Comparison of ENCODE assay signal across 8 cellular contexts in genomic region chr3:98039322-98040024, GRCh38. TPM values are rescaled to one million over a fixed set of nuclear protein-coding genes. Genes with fewer than 3 reads are reported as not detected.
DNase-seq lines count a peak whose midpoint lies in the region; ATAC-seq, FAIRE-seq and TF ChIP-seq lines count a peak whose summit lies in the region.

No MANE protein-coding gene starts in this region.

- intact Hi-C loops in mucosa of descending colon (cut with DNase I, micrococcal nuclease): loop anchor here in 1 of 2 donors (5.0 kb wide), 1 partner anchor 293 kb away; no protein-coding TSS in a partner anchor

- peak; percentile 97 for ATAC-seq in GM21423 (IDR thresholded peaks at IDR 0.05; ENCODE audit: unreplicated experiment)
- ATAC-seq in activated CD8-positive, alpha-beta memory T cell treated with anti-CD3 and anti-CD28 coated beads, Interleukin-2, amount 10 ng/mL, durations not matched to agents 7 days and 5 days: peak; percentile 97
- peak; percentile 99 for ATAC-seq in mucosa of descending colon

- no peaks in the 10 kb centered on the region for H3K4me1 ChIP-seq in mucosa of descending colon (ENCODE audit: low read depth)

- DNase-seq in D721Med (ENCODE audit: insufficient read length, low spot score) (no peak), HTR-8/SVneo (ENCODE audit: insufficient read length, low spot score) (peak; percentile 45), NOMO-1 treated with DMSO at 0.1 percent for 48 hours (lab: John Stamatoyannopoulos, UW; ENCODE audit: unreplicated experiment) (peak; percentile 89), endothelial cell (ENCODE audit: low spot score) (peak; percentile 72), mucosa of descending colon (peak in 1 of 3 donors; percentile 76)
- DNase-seq in activated CD8-positive, alpha-beta memory T cell treated with anti-CD3 and anti-CD28 coated beads, Interleukin-2, amount 10 ng/mL, durations not matched to agents 7 days and 5 days: peak; percentile 88
- peak; percentile 7 to 30 for DNase-seq in stimulated activated CD8-positive, alpha-beta memory T cell treated with anti-CD3 and anti-CD28 coated beads, Interleukin-4, amount 100 ng/mL, for 4 hours (ENCODE audit: low read depth in 2 of 2, low spot score in 1 of 2)

- H3K9me3 ChIP-seq in mucosa of descending colon: no peaks in the 10 kb centered on the region

- peak overlapping the region; percentile 84 for H3K4me3 Mint-ChIP-seq in activated CD8-positive, alpha-beta memory T cell treated with anti-CD3 and anti-CD28 coated beads, Interleukin-2, amount 10 ng/mL, durations not matched to agents 7 days and 5 days
- peak overlapping the region; percentile 93 for H3K4me3 Mint-ChIP-seq in endothelial cell (ENCODE audit: unreplicated experiment)

- peaks cover 9% of the 10 kb centered on the region for H3K9me3 Mint-ChIP-seq in activated CD8-positive, alpha-beta memory T cell treated with anti-CD3 and anti-CD28 coated beads, Interleukin-2, amount 10 ng/mL, durations not matched to agents 7 days and 5 days (ENCODE audit: low read depth)
- H3K9me3 Mint-ChIP-seq in endothelial cell (ENCODE audit: unreplicated experiment): no peaks in the 10 kb centered on the region

- CTCF ChIA-PET in activated CD8-positive, alpha-beta memory T cell treated with anti-CD3 and anti-CD28 coated beads, Interleukin-2, amount 10 ng/mL, durations not matched to agents 7 days and 5 days (lab: Charles Lee): interaction anchor here (0.6 to 5.4 kb wide), 27 partner anchors 9 to 774 kb away, joined by 3 to 53 read pairs (median 4); partner anchors contain the start of genes CLDND1 and CRYBG3

- FAIRE-seq in D721Med (lab: Jason Lieb, UNC) (peak; percentile 77), HTR-8/SVneo (lab: Jason Lieb, UNC) (peak; percentile 64)

- no peak overlapping the region for H3K4me3 ChIP-seq in mucosa of descending colon

- H3K4me1 Mint-ChIP-seq in activated CD8-positive, alpha-beta memory T cell treated with anti-CD3 and anti-CD28 coated beads, Interleukin-2, amount 10 ng/mL, durations not matched to agents 7 days and 5 days: peaks cover 27% of the 10 kb centered on the region
- peaks cover 3% of the 10 kb centered on the region for H3K4me1 Mint-ChIP-seq in endothelial cell (ENCODE audit: unreplicated experiment)

- peaks cover 6% of the 10 kb centered on the region for H3K36me3 Mint-ChIP-seq in activated CD8-positive, alpha-beta memory T cell treated with anti-CD3 and anti-CD28 coated beads, Interleukin-2, amount 10 ng/mL, durations not matched to agents 7 days and 5 days
- H3K36me3 Mint-ChIP-seq in endothelial cell (ENCODE audit: low read depth, unreplicated experiment): no peaks in the 10 kb centered on the region

- H3K27me3 Mint-ChIP-seq in activated CD8-positive, alpha-beta memory T cell treated with anti-CD3 and anti-CD28 coated beads, Interleukin-2, amount 10 ng/mL, durations not matched to agents 7 days and 5 days: peaks cover 25% of the 10 kb centered on the region
- H3K27me3 Mint-ChIP-seq in endothelial cell (ENCODE audit: unreplicated experiment): peaks cover 2% of the 10 kb centered on the region

- H3K36me3 ChIP-seq in mucosa of descending colon (ENCODE audit: low read depth): no peaks in the 10 kb centered on the region

- TF ChIP-seq CTCF in D721Med (IDR thresholded peaks at IDR 0.05; ENCODE audit: insufficient read depth, missing control alignments) (peak; percentile 91), endothelial cell (IDR thresholded peaks at IDR 0.05; ENCODE audit: unreplicated experiment) (peak; percentile 99), mucosa of descending colon (IDR thresholded peaks at IDR 0.05) (peak; percentile 66)

- H3K27ac Mint-ChIP-seq in activated CD8-positive, alpha-beta memory T cell treated with anti-CD3 and anti-CD28 coated beads, Interleukin-2, amount 10 ng/mL, durations not matched to agents 7 days and 5 days: peak overlapping the region; percentile 96
- H3K27ac Mint-ChIP-seq in endothelial cell (ENCODE audit: unreplicated experiment): peak overlapping the region; percentile 74

RNA-seq across cellular contexts. Expression of gene GABRR3, which starts 4.4 kb away (rescaled TPM):
- not detected for total RNA-seq in activated CD8-positive, alpha-beta memory T cell treated with anti-CD3 and anti-CD28 coated beads, Interleukin-2, amount 10 ng/mL, durations not matched to agents 7 days and 5 days
- total RNA-seq in endothelial cell (ENCODE audit: unreplicated experiment) (not detected), mucosa of descending colon (not detected)

RNA-seq across cellular contexts. Expression of gene OR5AC2, which starts 47.5 kb away (rescaled TPM):
- not detected for total RNA-seq in activated CD8-positive, alpha-beta memory T cell treated with anti-CD3 and anti-CD28 coated beads, Interleukin-2, amount 10 ng/mL, durations not matched to agents 7 days and 5 days
- total RNA-seq in endothelial cell (ENCODE audit: unreplicated experiment) (not detected), mucosa of descending colon (not detected)
